Comparison of ENCODE assay signal across 8 cellular contexts in genomic region chr1:241834733-241835377, GRCh38. TPM values are rescaled to one million over a fixed set of nuclear protein-coding genes. Genes with fewer than 3 reads are reported as not detected.
DNase-seq lines count a peak whose midpoint lies in the region; ATAC-seq and TF ChIP-seq lines count a peak whose summit lies in the region.

No MANE protein-coding gene starts in this region.

- ATAC-seq in WTC11 (peak; percentile 52; the same call in 1 of the 2 replicates), left lobe of liver (peak; percentile 89), GM21360 (IDR thresholded peaks at IDR 0.05; ENCODE audit: unreplicated experiment) (no peak)
- no peak for ATAC-seq in stimulated activated naive B cell treated with anti-CD40 and anti-IgM and Interleukin-4, amounts not matched to agents 10 μg/mL and 1 μg/mL and 100 μg/mL, for 72 hours (replicated peaks)

- POLR2A ChIA-PET in WTC11 (lab: Charles Lee): no interaction called here

- intact Hi-C loops in posterior cingulate gyrus (cut with DNase I): loop anchor here (2.0 to 5.0 kb wide), 2 partner anchors 224 to 303 kb away; partner anchors contain the start of gene KMO

- no peak overlapping the region for H3K27ac Mint-ChIP-seq in WTC11
- no peak overlapping the region for H3K27ac Mint-ChIP-seq in stimulated activated naive B cell treated with anti-CD40 and anti-IgM and Interleukin-4, amounts not matched to agents 10 μg/mL and 1 μg/mL and 100 μg/mL, for 72 hours

- no peaks in the 10 kb centered on the region for H3K9me3 Mint-ChIP-seq in WTC11
- no peaks in the 10 kb centered on the region for H3K9me3 Mint-ChIP-seq in stimulated activated naive B cell treated with anti-CD40 and anti-IgM and Interleukin-4, amounts not matched to agents 10 μg/mL and 1 μg/mL and 100 μg/mL, for 72 hours

- H3K79me2 ChIP-seq in DOHH2 (ENCODE audit: control insufficient read depth, low read length): no peaks in the 10 kb centered on the region

- no peak overlapping the region for H3K4me2 ChIP-seq in DOHH2 (ENCODE audit: low read length)

- no peaks in the 10 kb centered on the region for H3F3A ChIP-seq in DOHH2 (ENCODE audit: control insufficient read depth, insufficient read depth)

- no peak overlapping the region for H3K27ac ChIP-seq in DOHH2 (ENCODE audit: low read depth, low read length)

- no peaks in the 10 kb centered on the region for H3K9me2 ChIP-seq in DOHH2 (replicated peaks; ENCODE audit: control insufficient read depth, low read length)

- CTCF ChIA-PET in WTC11 (lab: Charles Lee): no interaction called here

- H3K36me3 ChIP-seq in DOHH2 (ENCODE audit: control insufficient read depth, low read length): no peaks in the 10 kb centered on the region

- no peak overlapping the region for H3K4me3 ChIP-seq in DOHH2 (ENCODE audit: low read length)

- H3K27me3 ChIP-seq in DOHH2 (ENCODE audit: control insufficient read depth, low read length): peaks cover 3% of the 10 kb centered on the region; the same call in 1 of the 2 replicates

- peak; percentile 45 for DNase-seq in LoVo (ENCODE audit: low spot score)
- no peak for DNase-seq in WTC11 (ENCODE audit: low spot score)
- DNase-seq in left lobe of liver (ENCODE audit: low spot score): no peak
- DNase-seq in ureter (ENCODE audit: low spot score): no peak
- no peak for DNase-seq in posterior cingulate gyrus
- DNase-seq in stimulated activated naive B cell treated with anti-CD40 and anti-IgM and Interleukin-4, amounts not matched to agents 10 μg/mL and 1 μg/mL and 100 μg/mL, for 72 hours: no peak

- peak; percentile 46 for TF ChIP-seq CTCF in DOHH2 (IDR thresholded peaks at IDR 0.05; ENCODE audit: low read depth, low read length, poor library complexity, severe bottlenecking)
- TF ChIP-seq CTCF in WTC11 (IDR thresholded peaks at IDR 0.05): no peak; the same call in none of the 2 replicates

- H3K4me1 ChIP-seq in DOHH2 (ENCODE audit: control insufficient read depth, low read length): no peaks in the 10 kb centered on the region

- no peaks in the 10 kb centered on the region for H3K4me1 Mint-ChIP-seq in WTC11
- H3K4me1 Mint-ChIP-seq in stimulated activated naive B cell treated with anti-CD40 and anti-IgM and Interleukin-4, amounts not matched to agents 10 μg/mL and 1 μg/mL and 100 μg/mL, for 72 hours: peaks cover 9 to 23% of the 10 kb centered on the region in 2 donors

- no peaks in the 10 kb centered on the region for H3K36me3 Mint-ChIP-seq in WTC11
- no peaks in the 10 kb centered on the region for H3K36me3 Mint-ChIP-seq in stimulated activated naive B cell treated with anti-CD40 and anti-IgM and Interleukin-4, amounts not matched to agents 10 μg/mL and 1 μg/mL and 100 μg/mL, for 72 hours

- no peaks in the 10 kb centered on the region for H4K20me1 ChIP-seq in DOHH2 (ENCODE audit: control insufficient read depth, insufficient read depth, low read depth, low read length)

- H3K4me3 Mint-ChIP-seq in WTC11: no peak overlapping the region
- H3K4me3 Mint-ChIP-seq in stimulated activated naive B cell treated with anti-CD40 and anti-IgM and Interleukin-4, amounts not matched to agents 10 μg/mL and 1 μg/mL and 100 μg/mL, for 72 hours: no peak overlapping the region

- H3K27me3 Mint-ChIP-seq in WTC11 (ENCODE audit: low read depth): no peaks in the 10 kb centered on the region; the same call in 1 of the 2 replicates
- H3K27me3 Mint-ChIP-seq in stimulated activated naive B cell treated with anti-CD40 and anti-IgM and Interleukin-4, amounts not matched to agents 10 μg/mL and 1 μg/mL and 100 μg/mL, for 72 hours: peaks cover 0 to 10% of the 10 kb centered on the region in 2 donors

- no peaks in the 10 kb centered on the region for H3K9me3 ChIP-seq in DOHH2 (ENCODE audit: control insufficient read depth, insufficient read depth, low read length)

TF ChIP-seq in WTC11, 78 proteins besides CTCF, POLR2A, EP300 and RAD21:
- TF ChIP-seq ZNF121 (CRISPR knock-in tag; IDR thresholded peaks at IDR 0.05): no peak

RNA-seq across cellular contexts. Expression of gene EXO1, which starts 13.1 kb away (rescaled TPM):
- total RNA-seq in WTC11 (2021) (28.2 to 36.5 TPM (median 31.7 TPM) in 3 replicates), left lobe of liver (0.33 TPM), ureter (0.83 TPM)

Comparison
In these comparisons a context has a peak if more than half of its experiments do, and no peak if none do; other contexts are left out.
1. ATAC-seq: peak in WTC11 (single experiment) and left lobe of liver (single experiment); none in GM21360 (single experiment) and stimulated activated naive B cell treated with anti-CD40 and anti-IgM and Interleukin-4, amounts not matched to agents 10 μg/mL and 1 μg/mL and 100 μg/mL, for 72 hours (0 of 2).
2. RNA of gene EXO1, which starts 13.1 kb away (total RNA-seq): 28.2 to 36.5 TPM in WTC11; 0.83 TPM in ureter (single experiment) and 0.33 TPM in left lobe of liver (single experiment); every median in the first group is over 10 times any median in the second.